ENCODE assay signal across 1 cellular context in genomic region chr5:132752581-132753125, GRCh38.
TF ChIP-seq lines count a peak whose summit lies in the region.

No MANE protein-coding gene starts in this region.

TF ChIP-seq in SK-N-SH, 30 proteins besides CTCF, POLR2A, EP300 and RAD21 (continued from another document):
- TF ChIP-seq SIN3A (IDR thresholded peaks at IDR 0.05; ENCODE audit: borderline replicate concordance, low read depth, low read length) (no peak), IRF3 (IDR thresholded peaks at IDR 0.05; ENCODE audit: low read depth, low read length) (no peak), RCOR1 (IDR thresholded peaks at IDR 0.05; ENCODE audit: low read length) (no peak), NFIC (IDR thresholded peaks at IDR 0.05; ENCODE audit: borderline replicate concordance) (no peak), REST (IDR thresholded peaks at IDR 0.05; ENCODE audit: low read depth, low read length) (no peak), FOXJ3 (CRISPR knock-in tag; IDR thresholded peaks at IDR 0.05) (no peak), NRF1 (IDR thresholded peaks at IDR 0.05; ENCODE audit: low read depth, low read length) (no peak), PBX3 (IDR thresholded peaks at IDR 0.05) (no peak), SMC3 (IDR thresholded peaks at IDR 0.05; ENCODE audit: low read depth, low read length) (no peak), ZBTB33 (IDR thresholded peaks at IDR 0.05; ENCODE audit: borderline replicate concordance, low read depth) (no peak), GATA2 (CRISPR knock-in tag; IDR thresholded peaks at IDR 0.05) (no peak), ELF1 (IDR thresholded peaks at IDR 0.05) (no peak), USF1 (IDR thresholded peaks at IDR 0.05; ENCODE audit: borderline replicate concordance, low read depth) (no peak)
